In the genomic region with DNA sequence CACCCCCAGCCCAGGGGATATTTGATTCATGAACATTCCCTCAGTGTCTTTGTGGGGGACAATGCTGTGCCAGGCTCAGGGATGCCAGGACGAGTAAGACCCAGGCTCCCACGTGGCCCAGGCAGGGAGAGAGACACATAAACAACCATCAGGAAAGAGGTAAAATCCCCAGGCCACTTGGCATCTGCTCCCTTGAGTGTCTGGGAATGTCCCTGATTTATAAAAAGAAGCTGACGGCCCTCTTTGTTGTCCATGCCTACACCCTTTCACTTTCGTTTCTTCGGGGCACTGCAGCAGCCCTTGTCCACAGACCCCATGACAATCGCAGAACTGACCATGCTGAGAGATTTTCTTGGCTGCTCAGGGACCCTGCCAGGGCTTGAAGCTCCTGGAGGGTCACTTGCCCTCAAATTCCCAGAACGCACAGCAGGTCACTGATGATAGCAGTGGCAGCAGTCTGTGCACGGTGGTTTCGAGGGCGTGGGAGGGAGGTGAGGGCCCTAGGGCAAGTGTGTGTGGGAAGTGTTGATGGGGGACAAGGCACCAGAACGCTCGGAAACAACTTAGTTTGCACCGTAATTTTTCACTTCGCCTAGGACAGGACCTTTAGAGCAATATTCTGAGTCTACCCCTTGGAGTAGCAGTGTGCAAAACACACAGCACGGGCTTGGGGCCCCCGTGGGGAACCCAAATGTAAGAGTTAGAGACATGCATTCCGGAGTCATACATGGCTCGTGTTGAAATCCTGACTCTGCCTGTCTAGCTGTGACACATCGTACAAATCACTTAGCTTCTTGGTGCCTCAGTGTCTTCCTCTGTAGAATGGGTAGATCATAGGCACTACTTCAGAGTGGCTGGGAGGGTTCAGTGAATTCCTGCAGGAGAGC, we compare ENCODE assay signal across 8 cellular contexts. TPM values are rescaled to one million over a fixed set of nuclear protein-coding genes. Genes with fewer than 3 reads are reported as not detected.
DNase-seq lines count a peak whose midpoint lies in the region; ATAC-seq and TF ChIP-seq lines count a peak whose summit lies in the region.

No MANE protein-coding gene starts in this region.

- DNase-seq in AG09319 (ENCODE audit: extremely low read depth, low read depth) (peak; percentile 8), right atrium auricular region (ENCODE audit: low spot score) (no peak), OCI-M2 (lab: John Stamatoyannopoulos, UW; ENCODE audit: unreplicated experiment) (no peak), NCI-H1105 (lab: John Stamatoyannopoulos, UW) (no peak)
- DNase-seq in activated T-helper 2 cell treated with anti-CD3 and anti-CD28 coated beads, Interferon-gamma antibody, Interleukin-2, Interleukin-4, amounts not matched to agents 10 μg/mL and 5 μg/mL and 100 μg/mL, durations not matched to agents 14 hours and 24 hours and 36 hours (ENCODE audit: low spot score) = no peak
- DNase-seq in stimulated activated CD4-positive, alpha-beta T cell treated with anti-CD3 and anti-CD28 coated beads, Interleukin-4, amount 100 ng/mL, for 1 hour = peak; percentile 64

- intact Hi-C loops in activated T-helper 2 cell treated with anti-CD3 and anti-CD28 coated beads, Interferon-gamma antibody, Interleukin-2, Interleukin-4, amounts not matched to agents 10 μg/mL and 5 μg/mL and 100 μg/mL, durations not matched to agents 14 hours and 24 hours and 36 hours (cut with micrococcal nuclease) = loop anchor here (1.0 to 2.0 kb wide), 2 partner anchors 13 to 49 kb away; no protein-coding TSS in a partner anchor

- peak; percentile 41 for ATAC-seq in GM19025 (IDR thresholded peaks at IDR 0.05; ENCODE audit: low read depth, unreplicated experiment)
- peak; percentile 44 for ATAC-seq in HG03342 (IDR thresholded peaks at IDR 0.05; ENCODE audit: unreplicated experiment)

- peaks cover 36% of the 10 kb centered on the region for H3K36me3 Mint-ChIP-seq in activated T-helper 2 cell treated with anti-CD3 and anti-CD28 coated beads, Interferon-gamma antibody, Interleukin-2, Interleukin-4, amounts not matched to agents 10 μg/mL and 5 μg/mL and 100 μg/mL, durations not matched to agents 14 hours and 24 hours and 36 hours (ENCODE audit: low read depth)

- H3K27ac ChIP-seq in right atrium auricular region = peak overlapping the region; percentile 47 to 70

- no peaks in the 10 kb centered on the region for H3K9me3 ChIP-seq in right atrium auricular region

- peaks cover 63% of the 10 kb centered on the region for H3K4me1 Mint-ChIP-seq in activated T-helper 2 cell treated with anti-CD3 and anti-CD28 coated beads, Interferon-gamma antibody, Interleukin-2, Interleukin-4, amounts not matched to agents 10 μg/mL and 5 μg/mL and 100 μg/mL, durations not matched to agents 14 hours and 24 hours and 36 hours (ENCODE audit: low read depth)

- peaks cover 7% of the 10 kb centered on the region for H3K9me3 Mint-ChIP-seq in activated T-helper 2 cell treated with anti-CD3 and anti-CD28 coated beads, Interferon-gamma antibody, Interleukin-2, Interleukin-4, amounts not matched to agents 10 μg/mL and 5 μg/mL and 100 μg/mL, durations not matched to agents 14 hours and 24 hours and 36 hours

- H3K27me3 ChIP-seq in right atrium auricular region = no peaks in the 10 kb centered on the region

- H3K4me1 ChIP-seq in right atrium auricular region = peaks cover 0 to 37% of the 10 kb centered on the region in 2 donors

- peak overlapping the region; percentile 70 for H3K4me3 Mint-ChIP-seq in activated T-helper 2 cell treated with anti-CD3 and anti-CD28 coated beads, Interferon-gamma antibody, Interleukin-2, Interleukin-4, amounts not matched to agents 10 μg/mL and 5 μg/mL and 100 μg/mL, durations not matched to agents 14 hours and 24 hours and 36 hours (ENCODE audit: low read depth)

- no peaks in the 10 kb centered on the region for H3K36me3 ChIP-seq in right atrium auricular region

- peak overlapping the region; percentile 88 for H3K27ac Mint-ChIP-seq in activated T-helper 2 cell treated with anti-CD3 and anti-CD28 coated beads, Interferon-gamma antibody, Interleukin-2, Interleukin-4, amounts not matched to agents 10 μg/mL and 5 μg/mL and 100 μg/mL, durations not matched to agents 14 hours and 24 hours and 36 hours

- peak overlapping the region; percentile 29 to 44 for H3K4me3 ChIP-seq in right atrium auricular region

- H3K27me3 Mint-ChIP-seq in activated T-helper 2 cell treated with anti-CD3 and anti-CD28 coated beads, Interferon-gamma antibody, Interleukin-2, Interleukin-4, amounts not matched to agents 10 μg/mL and 5 μg/mL and 100 μg/mL, durations not matched to agents 14 hours and 24 hours and 36 hours (ENCODE audit: low read depth) = no peaks in the 10 kb centered on the region

- TF ChIP-seq CTCF in AG09319 (IDR thresholded peaks at IDR 0.05; ENCODE audit: low read depth, low read length) (no peak), right atrium auricular region (IDR thresholded peaks at IDR 0.05) (no peak)

RNA-seq across cellular contexts. Expression of gene NOD2, which starts 4.7 kb away (rescaled TPM):
- 7.4 and 8.8 TPM in 2 replicates for total RNA-seq in activated T-helper 2 cell treated with anti-CD3 and anti-CD28 coated beads, Interferon-gamma antibody, Interleukin-2, Interleukin-4, amounts not matched to agents 10 μg/mL and 5 μg/mL and 100 μg/mL, durations not matched to agents 14 hours and 24 hours and 36 hours
- total RNA-seq in right atrium auricular region = 1 to 10 TPM in 1 of 2 donors, under 1 TPM in 1; 0.44 to 1.6 TPM

RNA-seq across cellular contexts. Expression of gene SNX20, which starts 17.0 kb away (rescaled TPM):
- total RNA-seq in activated T-helper 2 cell treated with anti-CD3 and anti-CD28 coated beads, Interferon-gamma antibody, Interleukin-2, Interleukin-4, amounts not matched to agents 10 μg/mL and 5 μg/mL and 100 μg/mL, durations not matched to agents 14 hours and 24 hours and 36 hours = 34.9 and 35.2 TPM in 2 replicates
- total RNA-seq in right atrium auricular region = 1 to 10 TPM in 1 of 2 donors, under 1 TPM in 1; 0.89 to 1.9 TPM

RNA-seq across cellular contexts. Expression of gene CYLD, which starts 43.8 kb away (rescaled TPM):
- total RNA-seq in activated T-helper 2 cell treated with anti-CD3 and anti-CD28 coated beads, Interferon-gamma antibody, Interleukin-2, Interleukin-4, amounts not matched to agents 10 μg/mL and 5 μg/mL and 100 μg/mL, durations not matched to agents 14 hours and 24 hours and 36 hours = 189 and 201 TPM in 2 replicates
- total RNA-seq in right atrium auricular region = 10 to 100 TPM; 20.0 to 21.2 TPM

Comparison
In these comparisons a context has a peak if more than half of its experiments do, and no peak if none do; other contexts are left out.
1. DNase-seq: peak in AG09319 (single experiment) and stimulated activated CD4-positive, alpha-beta T cell treated with anti-CD3 and anti-CD28 coated beads, Interleukin-4, amount 100 ng/mL, for 1 hour (single experiment); none in activated T-helper 2 cell treated with anti-CD3 and anti-CD28 coated beads, Interferon-gamma antibody, Interleukin-2, Interleukin-4, amounts not matched to agents 10 μg/mL and 5 μg/mL and 100 μg/mL, durations not matched to agents 14 hours and 24 hours and 36 hours (single experiment), right atrium auricular region (single experiment), OCI-M2 (single experiment) and NCI-H1105 (single experiment).
2. RNA of gene SNX20, which starts 17.0 kb away (total RNA-seq): 34.9 to 35.2 TPM in activated T-helper 2 cell treated with anti-CD3 and anti-CD28 coated beads, Interferon-gamma antibody, Interleukin-2, Interleukin-4, amounts not matched to agents 10 μg/mL and 5 μg/mL and 100 μg/mL, durations not matched to agents 14 hours and 24 hours and 36 hours; 0.89 to 1.9 TPM in right atrium auricular region; every median in the first group is over 10 times any median in the second.